Comparison of ENCODE assay signal across 9 cellular contexts in genomic region chr9:107235765-107236442, GRCh38.
"Had no signal": no experiment of that assay in that cellular context is flagged by ENCODE, and none has a peak within 500 bp of the region (broad histone marks: within the 10 kb centered on the region; RNA-seq: fewer than 3 reads in every experiment).

No MANE protein-coding gene starts in this region.

- H3K9me3 ChIP-seq: HAP-1 had no signal

- H3K27ac ChIP-seq: GM23248 had no signal

- ATAC-seq: HCT116 had no signal

- H3K9ac ChIP-seq: GM23248 had no signal

- H3K4me3 Mint-ChIP-seq: HFFc6, IgD-negative memory B cell had no signal

- FAIRE-seq: HTR-8/SVneo had no signal

- H3K27ac Mint-ChIP-seq: HFFc6, IgD-negative memory B cell had no signal

- H3K36me3 Mint-ChIP-seq: IgD-negative memory B cell had no signal

- H3K36me3 ChIP-seq: HAP-1 had no signal

- DNase-seq: GM23248, GOT3, H7, HFFc6, KBM-7 had no signal

- H3K9me3 Mint-ChIP-seq: HFFc6, IgD-negative memory B cell had no signal

- H2AFZ ChIP-seq: GM23248 had no signal

- H3K4me3 ChIP-seq: GM23248, HAP-1 had no signal

- H3K4me1 ChIP-seq: HAP-1 had no signal
